In the genomic region with DNA sequence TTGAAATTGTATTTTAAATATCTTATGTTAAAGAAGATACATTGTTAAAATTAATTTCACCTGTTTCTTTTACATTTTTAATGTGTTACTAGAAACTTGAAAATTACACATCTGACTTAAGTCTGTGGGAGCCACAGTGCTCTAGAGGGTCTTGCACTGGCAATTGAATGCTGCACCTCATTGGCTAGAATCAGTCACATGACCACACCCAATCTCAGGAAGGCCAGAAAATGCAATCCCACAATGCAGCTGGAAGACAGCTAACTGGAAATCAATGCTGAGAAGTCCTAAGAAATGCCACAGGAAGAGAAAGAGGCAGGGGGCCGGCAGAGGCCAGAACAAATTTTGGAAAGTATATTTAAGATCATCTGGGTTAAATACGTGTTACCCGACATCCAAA, we compare ENCODE assay signal across 26 cellular contexts.
"Had no signal": no experiment of that assay in that cellular context is flagged by ENCODE, and none has a peak within 500 bp of the region (broad histone marks: within the 10 kb centered on the region; RNA-seq: fewer than 3 reads in every experiment).

No MANE protein-coding gene starts in this region.

- H3K27ac ChIP-seq: neutrophil, pancreas, prostate gland, right lobe of liver, sigmoid colon, stomach, tibial artery, transverse colon, upper lobe of right lung, uterus had no signal

- H3K4me3 Mint-ChIP-seq: naive thymus-derived CD4-positive, alpha-beta T cell; natural killer cell; nephron progenitor cell; neural crest cell; stimulated activated effector memory CD8-positive, alpha-beta T cell treated with anti-CD3 and anti-CD28 coated beads, Interleukin-12 subunit alpha, Interleukin-12 subunit beta, amount 100 ng/mL, for 72 hours; stimulated activated naive B cell treated with anti-CD40 and anti-IgM and Interleukin-4, amounts not matched to agents 10 μg/mL and 1 μg/mL and 100 μg/mL, for 72 hours; stimulated activated naive CD8-positive, alpha-beta T cell treated with anti-CD3 and anti-CD28 coated beads, Interleukin-15, Interleukin-2, amounts not matched to agents 100 ng/mL and 50 ng/mL, for 24 hours; type B pancreatic cell had no signal

- H3K36me3 Mint-ChIP-seq: naive thymus-derived CD4-positive, alpha-beta T cell; natural killer cell; stimulated activated effector memory CD8-positive, alpha-beta T cell treated with anti-CD3 and anti-CD28 coated beads, Interleukin-12 subunit alpha, Interleukin-12 subunit beta, amount 100 ng/mL, for 72 hours; stimulated activated naive B cell treated with anti-CD40 and anti-IgM and Interleukin-4, amounts not matched to agents 10 μg/mL and 1 μg/mL and 100 μg/mL, for 72 hours; type B pancreatic cell had no signal

- H3K27me3 ChIP-seq: right lobe of liver, sigmoid colon, uterus had no signal

- H3K36me3 ChIP-seq: neutrophil, pancreas, prostate gland, right lobe of liver, sigmoid colon, stomach, tibial artery, transverse colon, upper lobe of right lung, uterus had no signal

- H3K27ac Mint-ChIP-seq: natural killer cell; nephron progenitor cell; stimulated activated effector memory CD8-positive, alpha-beta T cell treated with anti-CD3 and anti-CD28 coated beads, Interleukin-12 subunit alpha, Interleukin-12 subunit beta, amount 100 ng/mL, for 72 hours; stimulated activated naive B cell treated with anti-CD40 and anti-IgM and Interleukin-4, amounts not matched to agents 10 μg/mL and 1 μg/mL and 100 μg/mL, for 72 hours; stimulated activated naive CD8-positive, alpha-beta T cell treated with anti-CD3 and anti-CD28 coated beads, Interleukin-15, Interleukin-2, amounts not matched to agents 100 ng/mL and 50 ng/mL, for 24 hours; type B pancreatic cell had no signal

- H3K9me3 ChIP-seq: neutrophil, pancreas, prostate gland, right lobe of liver, sigmoid colon, stomach, tibial artery, transverse colon, upper lobe of right lung, uterus had no signal

- H3K4me3 ChIP-seq: pancreas, prostate gland, right lobe of liver, sigmoid colon, stomach, tibial artery, transverse colon, upper lobe of right lung, uterus had no signal

- H3K4me1 ChIP-seq: pancreas, prostate gland, right lobe of liver, sigmoid colon, stomach, tibial artery, transverse colon, upper lobe of right lung, uterus had no signal

- DNase-seq: naive thymus-derived CD4-positive, alpha-beta T cell; natural killer cell; nephron progenitor cell; nucleus accumbens; pancreas; right cardiac atrium; right lobe of liver; sigmoid colon; small intestine; stimulated activated CD4-positive, alpha-beta T cell treated with anti-CD3 and anti-CD28 coated beads, Interleukin-15, amount 100 ng/mL, for 24 hours; stimulated activated CD4-positive, alpha-beta T cell treated with anti-CD3 and anti-CD28 coated beads, Interleukin-2, amount 100 ng/mL, for 24 hours; stimulated activated CD4-positive, alpha-beta T cell treated with anti-CD3 and anti-CD28 coated beads, Interleukin-2, amount 100 ng/mL, for 48 hours; stimulated activated CD4-positive, alpha-beta T cell treated with anti-CD3 and anti-CD28 coated beads, Interleukin-4, amount 100 ng/mL, for 24 hours; stimulated activated naive B cell treated with anti-CD40 and anti-IgM and Interleukin-4, amounts not matched to agents 10 μg/mL and 1 μg/mL and 100 μg/mL, for 72 hours; stimulated activated naive CD4-positive, alpha-beta T cell treated with Interleukin-2 at 50 U/mL for 16 hours; stomach; tibial artery; transverse colon; upper lobe of right lung; uterus had no signal

- H3K4me1 Mint-ChIP-seq: naive thymus-derived CD4-positive, alpha-beta T cell; natural killer cell; stimulated activated effector memory CD8-positive, alpha-beta T cell treated with anti-CD3 and anti-CD28 coated beads, Interleukin-12 subunit alpha, Interleukin-12 subunit beta, amount 100 ng/mL, for 72 hours; stimulated activated naive B cell treated with anti-CD40 and anti-IgM and Interleukin-4, amounts not matched to agents 10 μg/mL and 1 μg/mL and 100 μg/mL, for 72 hours had no signal

- H3K9me3 Mint-ChIP-seq: natural killer cell; neural crest cell; stimulated activated naive CD8-positive, alpha-beta T cell treated with anti-CD3 and anti-CD28 coated beads, Interleukin-15, Interleukin-2, amounts not matched to agents 100 ng/mL and 50 ng/mL, for 24 hours; type B pancreatic cell had no signal

- ATAC-seq: naive thymus-derived CD4-positive, alpha-beta T cell; natural killer cell; pancreas; right cardiac atrium; right lobe of liver; stimulated activated effector memory CD8-positive, alpha-beta T cell treated with anti-CD3 and anti-CD28 coated beads, Interleukin-12 subunit alpha, Interleukin-12 subunit beta, amount 100 ng/mL, for 72 hours; stimulated activated naive B cell treated with anti-CD40 and anti-IgM and Interleukin-4, amounts not matched to agents 10 μg/mL and 1 μg/mL and 100 μg/mL, for 72 hours; upper lobe of right lung had no signal
